ENCODE assay signal across 9 cellular contexts in the genomic region with DNA sequence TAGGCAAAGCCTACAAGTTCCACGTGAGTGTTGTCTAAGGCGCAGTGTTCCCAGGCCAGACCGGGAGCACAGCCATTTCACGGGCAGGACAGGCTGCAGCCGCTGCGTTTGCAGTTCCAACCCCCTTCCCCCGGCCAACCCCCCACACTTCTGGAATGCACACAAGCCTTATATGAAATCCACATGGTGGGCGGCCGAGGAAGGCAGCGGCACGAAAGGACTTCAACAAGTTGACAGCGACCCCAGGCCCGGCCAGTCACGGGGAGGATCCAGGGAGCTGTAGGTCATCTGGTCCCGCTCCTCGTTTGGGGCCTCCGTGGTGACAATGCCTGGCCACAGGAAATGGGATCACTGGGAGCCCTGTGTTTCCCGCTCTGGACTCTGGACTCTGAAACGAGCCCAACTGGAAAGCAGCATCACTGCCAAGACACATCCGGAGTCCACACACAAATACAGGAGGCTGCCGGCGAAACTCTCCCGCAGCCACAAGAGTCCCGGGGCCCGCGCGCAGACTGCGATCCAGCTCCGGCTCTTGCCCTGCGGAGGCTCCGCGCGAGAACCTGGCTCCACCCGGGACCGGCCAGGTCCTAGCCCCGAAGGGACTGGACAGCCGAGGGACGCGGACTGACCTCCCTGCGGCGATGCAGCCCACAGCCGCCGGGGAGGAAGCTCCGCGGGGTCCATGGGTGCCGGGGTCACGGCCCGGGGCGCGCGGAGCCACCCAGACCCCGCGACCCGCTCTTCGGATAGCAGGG. TPM values are rescaled to one million over a fixed set of nuclear protein-coding genes. Genes with fewer than 3 reads are reported as not detected.
A peak's percentile ranks its signal among the peaks of the same experiment; 100 is the strongest.
DNase-seq lines count a peak whose midpoint lies in the region; ATAC-seq and TF ChIP-seq lines count a peak whose summit lies in the region.
"Had no signal": no experiment of that assay in that cellular context is flagged by ENCODE, and none has a peak within 500 bp of the region (broad histone marks: within the 10 kb centered on the region; RNA-seq: fewer than 3 reads in every experiment).

No MANE protein-coding gene starts in this region.

- WGBS in adipose tissue, 3 donors: 2 to 6% (median 3%) methylated on average over 41 to 55 of the region's 55 CpGs

- DNase-seq in DMS 273 (lab: John Stamatoyannopoulos, UW; ENCODE audit: unreplicated experiment) (peak; percentile 55), DMS 273 treated with DMSO at 0.1 percent for 48 hours (lab: John Stamatoyannopoulos, UW) (no peak), HuH-7 (ENCODE audit: low spot score) (peak; percentile 79), right atrium auricular region (ENCODE audit: low spot score) (peak; percentile 77), progenitor cell of endocrine pancreas (ENCODE audit: low spot score, unreplicated experiment) (peak; percentile 37), AML-193 (lab: John Stamatoyannopoulos, UW) (no peak)

- H3K9me3 Mint-ChIP-seq in progenitor cell of endocrine pancreas (ENCODE audit: low read depth): no peaks in the 10 kb centered on the region

- H3K4me1 ChIP-seq in right atrium auricular region: peaks cover 0 to 68% of the 10 kb centered on the region in 2 donors

- no peaks in the 10 kb centered on the region for H3K4me1 Mint-ChIP-seq in progenitor cell of endocrine pancreas (ENCODE audit: low read depth)

- peaks cover 23% of the 10 kb centered on the region for H3K36me3 ChIP-seq in right atrium auricular region

- peaks cover 2% of the 10 kb centered on the region for H3K36me3 Mint-ChIP-seq in progenitor cell of endocrine pancreas (ENCODE audit: insufficient read depth)

- H3K27me3 Mint-ChIP-seq in progenitor cell of endocrine pancreas: peaks cover 35% of the 10 kb centered on the region

- H3K4me3 Mint-ChIP-seq in progenitor cell of endocrine pancreas (ENCODE audit: low read depth): peak overlapping the region; percentile 76

- H3K27ac ChIP-seq in adipose tissue (ENCODE audit: low read depth, low read length) (peak overlapping the region; percentile 58), right atrium auricular region (peak overlapping the region; percentile 99)
- H3K27ac ChIP-seq: 22Rv1 had no signal

- no peaks in the 10 kb centered on the region for H3K9me3 ChIP-seq in right atrium auricular region

- peak overlapping the region; percentile 41 for H3K27ac Mint-ChIP-seq in progenitor cell of endocrine pancreas

- no peaks in the 10 kb centered on the region for H3K27me3 ChIP-seq in right atrium auricular region

- H3K4me3 ChIP-seq in right atrium auricular region: peak overlapping the region; percentile 90 to 97

- TF ChIP-seq CTCF in right atrium auricular region (IDR thresholded peaks at IDR 0.05): no peak
- TF ChIP-seq CTCF in progenitor cell of endocrine pancreas (IDR thresholded peaks at IDR 0.05; ENCODE audit: unreplicated experiment): no peak

- ATAC-seq in GM19023 (IDR thresholded peaks at IDR 0.05; ENCODE audit: unreplicated experiment): no peak

RNA-seq across cellular contexts. Expression of a gene that starts 0.8 kb away (rescaled TPM):
- polyA plus RNA-seq in adipose tissue: 100 to 1,000 TPM in 1 of 3 donors, 10 to 100 TPM in 2; 25.8 to 143 (median 66.6) TPM
- total RNA-seq in right atrium auricular region (100 to 1,000 TPM in 1 of 2 donors, 10 to 100 TPM in 1; 95.1 to 112 TPM), progenitor cell of endocrine pancreas (21.0 and 24.4 TPM in 2 replicates)

Comparison
In these comparisons a context has a peak if more than half of its experiments do, and no peak if none do; other contexts are left out.
1. DNase-seq: peak in DMS 273 (single experiment), HuH-7 (single experiment), right atrium auricular region (single experiment) and progenitor cell of endocrine pancreas (single experiment); none in DMS 273 treated with DMSO at 0.1 percent for 48 hours (single experiment) and AML-193 (0 of 2).